ENCODE assay signal across 8 cellular contexts in genomic region chr17:60678118-60678444, GRCh38. TPM values are rescaled to one million over a fixed set of nuclear protein-coding genes. Genes with fewer than 3 reads are reported as not detected.
DNase-seq lines count a peak whose midpoint lies in the region; ATAC-seq and TF ChIP-seq lines count a peak whose summit lies in the region.

No MANE protein-coding gene starts in this region.

- H3K36me3 Mint-ChIP-seq in progenitor cell of endocrine pancreas (ENCODE audit: insufficient read depth) = no peaks in the 10 kb centered on the region

- WGBS in esophagus, 2 donors = 1 to 2% methylated on average over 6 of the region's 6 CpGs

- H3K27me3 Mint-ChIP-seq in progenitor cell of endocrine pancreas = no peaks in the 10 kb centered on the region

- no TSS peak for BruUV-seq in PC-3 (replicated peaks; lab: Mats Ljungman, UMichigan)

- DNase-seq in PC-3 = no peak
- DNase-seq in progenitor cell of endocrine pancreas (ENCODE audit: low spot score, unreplicated experiment) = no peak
- no peak for DNase-seq in DMS79 (lab: John Stamatoyannopoulos, UW)
- no peak for DNase-seq in cerebellar cortex (ENCODE audit: low spot score)
- no peak for DNase-seq in cortex of kidney (lab: John Stamatoyannopoulos, UW)
- no peak for DNase-seq in COR-L47 (lab: John Stamatoyannopoulos, UW)

- ATAC-seq in PC-3 = peak; percentile 1

- TF ChIP-seq CTCF in GM12875 (IDR thresholded peaks at IDR 0.05; ENCODE audit: borderline replicate concordance, insufficient read depth, low read depth, low read length) (no peak), PC-3 (conservative IDR thresholded peaks at IDR 0.05; ENCODE audit: low read depth, low read length) (no peak), progenitor cell of endocrine pancreas (IDR thresholded peaks at IDR 0.05; ENCODE audit: unreplicated experiment) (no peak)

- peak overlapping the region; percentile 73 for H3K9ac ChIP-seq in PC-3 (ENCODE audit: low read length)

- no peaks in the 10 kb centered on the region for H4K20me1 ChIP-seq in PC-3 (ENCODE audit: low read length)

- intact Hi-C loops in PC-3 (cut with micrococcal nuclease) = no loop called here

- no peaks in the 10 kb centered on the region for H3K9me3 ChIP-seq in PC-3 (ENCODE audit: low read length)
- H3K9me3 ChIP-seq in esophagus (ENCODE audit: control insufficient read depth in 2 of 2, insufficient read depth in 1 of 2, low read depth in 1 of 2, low read length in 1 of 2) = no peaks in the 10 kb centered on the region

- peak overlapping the region; percentile 96 for H2AFZ ChIP-seq in PC-3 (ENCODE audit: low read length)

- H3K36me3 ChIP-seq in PC-3 (ENCODE audit: low read depth, low read length) (no peaks in the 10 kb centered on the region), esophagus (ENCODE audit: control insufficient read depth in 2 of 2, insufficient read depth in 2 of 2, low read length in 1 of 2) (no peaks in the 10 kb centered on the region)

- no peaks in the 10 kb centered on the region for H3K9me2 ChIP-seq in PC-3 (replicated peaks; ENCODE audit: low read length)

- CTCF ChIA-PET in PC-3 (lab: Charles Lee) = interaction anchor here (0.9 kb wide), 1 partner anchor 78 kb away, joined by 3 read pairs; the partner anchor contains the start of gene PPM1D

- H3F3A ChIP-seq in PC-3 (ENCODE audit: low read length, unreplicated experiment) = no peaks in the 10 kb centered on the region

- H3K27ac ChIP-seq in PC-3 (ENCODE audit: low read length) = no peak overlapping the region
- H3K27ac ChIP-seq in esophagus (ENCODE audit: low read depth in 2 of 2, low read length in 1 of 2) = peak overlapping the region; percentile 50 to 92

- peak overlapping the region; percentile 100 for H3K4me3 Mint-ChIP-seq in progenitor cell of endocrine pancreas (ENCODE audit: low read depth)

- H3K4me2 ChIP-seq in PC-3 (ENCODE audit: low read length) = peak overlapping the region; percentile 88

- H3K9me3 Mint-ChIP-seq in progenitor cell of endocrine pancreas (ENCODE audit: low read depth) = no peaks in the 10 kb centered on the region

- H3K27me3 ChIP-seq in PC-3 (ENCODE audit: low read length) = no peaks in the 10 kb centered on the region
- H3K27me3 ChIP-seq in esophagus (ENCODE audit: control insufficient read depth in 1 of 2, insufficient read depth in 2 of 2, low read length in 2 of 2) = no peaks in the 10 kb centered on the region

- H3K4me3 ChIP-seq in GM12875 (ENCODE audit: low read depth, low read length) (peak overlapping the region; percentile 64), PC-3 (ENCODE audit: low read length) (peak overlapping the region; percentile 83), esophagus (ENCODE audit: low read depth in 1 of 2, low read length in 2 of 2) (peak overlapping the region; percentile 77 to 93)

- POLR2A ChIA-PET in PC-3 (lab: Charles Lee; ENCODE audit: unreplicated experiment) = no interaction called here

- peaks cover 14% of the 10 kb centered on the region for H3K4me1 Mint-ChIP-seq in progenitor cell of endocrine pancreas (ENCODE audit: low read depth)

- H3K4me1 ChIP-seq in PC-3 (ENCODE audit: insufficient read depth, low read length) (peaks cover 22% of the 10 kb centered on the region), esophagus (ENCODE audit: control insufficient read depth in 2 of 2, insufficient read depth in 2 of 2, low read length in 1 of 2) (peaks cover 0 to 2% of the 10 kb centered on the region in 2 donors)

- H3K27ac Mint-ChIP-seq in progenitor cell of endocrine pancreas = peak overlapping the region; percentile 99

- no peaks in the 10 kb centered on the region for H3K79me2 ChIP-seq in PC-3 (ENCODE audit: low read length)

RNA-seq across cellular contexts. Expression of gene BCAS3, which starts 0.4 kb away (rescaled TPM):
- total RNA-seq in PC-3 (2014; rRNA removed) = 25.9 and 36.9 TPM in 2 replicates
- polyA plus RNA-seq in esophagus = 1 to 10 TPM; 4.7 to 6.6 TPM
- 36.1 and 36.6 TPM in 2 replicates for total RNA-seq in progenitor cell of endocrine pancreas
